Comparison of ENCODE assay signal across 8 cellular contexts in genomic region chr1:91500756-91501526, GRCh38. TPM values are rescaled to one million over a fixed set of nuclear protein-coding genes. Genes with fewer than 3 reads are reported as not detected.
DNase-seq lines count a peak whose midpoint lies in the region; ATAC-seq lines count a peak whose summit lies in the region.

CDC7 (plus strand) TSS chr1:91500851; CDS start chr1:91501717, 866 bp downstream.

- H3K4me3 ChIP-seq in muscle layer of colon (ENCODE audit: low read depth in 1 of 2, low read length in 2 of 2): peak within 1 kb of the TSS; percentile 75 to 91

- H3K27me3 ChIP-seq in muscle layer of colon (ENCODE audit: control insufficient read depth in 1 of 2, insufficient read depth in 2 of 2, low read length in 2 of 2): no peaks in the 10 kb centered on the region

- DNase-seq in DMS53 (lab: John Stamatoyannopoulos, UW) (peak; percentile 99), HuH-7.5 (ENCODE audit: low spot score) (peak; percentile 65), OCI-M1 (lab: John Stamatoyannopoulos, UW) (peak; percentile 96)
- peak; percentile 87 for DNase-seq in activated T-cell treated with anti-CD3 and anti-CD28 coated beads, Interleukin-2, amount 50 U/mL, for 1 hour
- peak; percentile 72 to 74 for DNase-seq in stimulated activated CD8-positive, alpha-beta memory T cell treated with anti-CD3 and anti-CD28 coated beads, Interleukin-7, amount 100 ng/mL, for 1 hour (ENCODE audit: low read depth in 2 of 2)

- no peaks in the 10 kb centered on the region for H3K36me3 ChIP-seq in muscle layer of colon (ENCODE audit: insufficient read depth, low read length)

- peak within 1 kb of the TSS; percentile 90 for H3K27ac ChIP-seq in muscle layer of colon (ENCODE audit: low read depth, low read length)

- peaks cover 15% of the 10 kb centered on the region for H3K4me1 ChIP-seq in muscle layer of colon (ENCODE audit: insufficient read depth, low read length)

- no peaks in the 10 kb centered on the region for H3K9me3 ChIP-seq in muscle layer of colon (ENCODE audit: low read length)

- ATAC-seq in GM21528 (IDR thresholded peaks at IDR 0.05; ENCODE audit: low FRiP score, unreplicated experiment) (peak; percentile 81), esophagus mucosa (peak; percentile 78)

- H3K9ac ChIP-seq in muscle layer of colon (ENCODE audit: low read length): peak within 1 kb of the TSS; percentile 63

RNA-seq across cellular contexts. Expression of gene CDC7, which starts in this region (rescaled TPM):
- total RNA-seq in esophagus mucosa: 4.2 TPM

Comparison
In these comparisons a context has a peak if more than half of its experiments do, and no peak if none do; other contexts are left out.
1. Peak in every context shown above with its lines: DNase-seq, ATAC-seq, H3K4me3 ChIP-seq and H3K27ac ChIP-seq.